ENCODE assay signal across 7 cellular contexts in the genomic region with DNA sequence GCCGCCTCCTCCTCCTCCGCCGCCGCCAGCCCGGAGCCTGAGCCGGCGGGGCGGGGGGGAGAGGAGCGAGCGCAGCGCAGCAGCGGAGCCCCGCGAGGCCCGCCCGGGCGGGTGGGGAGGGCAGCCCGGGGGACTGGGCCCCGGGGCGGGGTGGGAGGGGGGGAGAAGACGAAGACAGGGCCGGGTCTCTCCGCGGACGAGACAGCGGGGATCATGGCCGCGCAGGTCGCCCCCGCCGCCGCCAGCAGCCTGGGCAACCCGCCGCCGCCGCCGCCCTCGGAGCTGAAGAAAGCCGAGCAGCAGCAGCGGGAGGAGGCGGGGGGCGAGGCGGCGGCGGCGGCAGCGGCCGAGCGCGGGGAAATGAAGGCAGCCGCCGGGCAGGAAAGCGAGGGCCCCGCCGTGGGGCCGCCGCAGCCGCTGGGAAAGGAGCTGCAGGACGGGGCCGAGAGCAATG. TPM values are rescaled to one million over a fixed set of nuclear protein-coding genes. Genes with fewer than 3 reads are reported as not detected.
DNase-seq lines count a peak whose midpoint lies in the region; ATAC-seq and TF ChIP-seq lines count a peak whose summit lies in the region.

No MANE protein-coding gene starts in this region.

- H2AFZ ChIP-seq in H9 (ENCODE audit: low read length), result no peak overlapping the region

- H4K91ac ChIP-seq in H9 (ENCODE audit: insufficient read length, low read depth, low read length), result no peak overlapping the region

- peaks cover 0 to 7% (median 4%) of the 10 kb centered on the region in 3 experiments; a peak in 4 of 7 replicates for H3K36me3 Mint-ChIP-seq in H9 (ENCODE audit: insufficient read depth in 1 of 3, low read depth in 3 of 3)

- H4K8ac ChIP-seq in H9 (replicated peaks; ENCODE audit: insufficient read length, low read depth, low read length), result no peak overlapping the region

- H3K4me2 ChIP-seq in H9 (ENCODE audit: insufficient read depth, insufficient read length, low read length), result peak overlapping the region; percentile 11

- no CpG with 5 or more reads among the region's 60 CpGs for WGBS in H9 (ENCODE audit: extremely low coverage, insufficient read length, low lambda C conversion rate)

- H2BK120ac ChIP-seq in H9 (ENCODE audit: low read depth, low read length, poor library complexity, severe bottlenecking), result no peak overlapping the region

- H3K4me1 ChIP-seq in H9 (ENCODE audit: insufficient read depth, low read length), result peaks cover 8% of the 10 kb centered on the region

- DNase-seq in H9, result no peak
- DNase-seq in T-helper 9 cell, result peak; percentile 27
- DNase-seq in foreskin fibroblast, result no peak
- peak; percentile 67 for DNase-seq in sciatic nerve (ENCODE audit: low spot score)
- no peak for DNase-seq in SKM-1 treated with dmso at 0.1 percent for 144 hours (lab: John Stamatoyannopoulos, UW; ENCODE audit: unreplicated experiment)

- no peak overlapping the region for H3K27ac ChIP-seq in H9 (ENCODE audit: insufficient read length, low read depth, low read length)

- H3K4me3 ChIP-seq in foreskin fibroblast (ENCODE audit: low read depth in 1 of 2, low read length in 2 of 2), result peak overlapping the region; percentile 72 to 76

- H3K79me2 ChIP-seq in H9 (ENCODE audit: insufficient read depth, low read length), result peaks cover 34% of the 10 kb centered on the region

- peaks cover 22% of the 10 kb centered on the region for H3K23me2 ChIP-seq in H9 (ENCODE audit: insufficient read length, low read depth, low read length, poor library complexity, severe bottlenecking)

- peaks cover 2% of the 10 kb centered on the region; the same call in 1 of the 2 replicates for H3K27me3 Mint-ChIP-seq in H9 (ENCODE audit: low read depth)

- H3K18ac ChIP-seq in H9 (ENCODE audit: insufficient read length, low read depth, low read length), result no peak overlapping the region

- peak overlapping the region; percentile 54 to 72; a peak in 3 of 5 replicates for H3K4me3 Mint-ChIP-seq in H9

- intact Hi-C loops in sciatic nerve (cut with DNase I), result no loop called here

- no peaks in the 10 kb centered on the region for H3K9me3 Mint-ChIP-seq in H9

- no peak overlapping the region for H3K23ac ChIP-seq in H9 (ENCODE audit: insufficient read length, low read depth, low read length)

- ATAC-seq in sciatic nerve (no peak), GM18498 (IDR thresholded peaks at IDR 0.05; ENCODE audit: unreplicated experiment) (no peak), HG03457 (IDR thresholded peaks at IDR 0.05; ENCODE audit: unreplicated experiment) (no peak)

- TF ChIP-seq CTCF in H9 (conservative IDR thresholded peaks at IDR 0.05) (no peak), foreskin fibroblast (IDR thresholded peaks at IDR 0.05; ENCODE audit: low read depth, low read length) (no peak)

- no peak overlapping the region for H2BK15ac ChIP-seq in H9 (ENCODE audit: low read depth, low read length)

- peak overlapping the region; percentile 91 for H3K14ac ChIP-seq in H9 (ENCODE audit: insufficient read depth, low read length)

- no peak overlapping the region for H2BK5ac ChIP-seq in H9 (ENCODE audit: insufficient read length, low read length)

- no peaks in the 10 kb centered on the region for H3K9me3 ChIP-seq in H9 (ENCODE audit: control insufficient read depth, low read depth, low read length)

- H3K27me3 ChIP-seq in H9 (ENCODE audit: insufficient read depth, low read length), result no peaks in the 10 kb centered on the region

- no peak overlapping the region for H2BK20ac ChIP-seq in H9 (ENCODE audit: low read depth, low read length, poor library complexity, severe bottlenecking)

- H4K5ac ChIP-seq in H9 (ENCODE audit: insufficient read length, low read depth, low read length), result no peak overlapping the region

- H3K4ac ChIP-seq in H9 (ENCODE audit: low read depth, low read length), result no peak overlapping the region

- no peaks in the 10 kb centered on the region for H3K79me1 ChIP-seq in H9 (ENCODE audit: insufficient read depth, low read depth, low read length, poor library complexity, severe bottlenecking)

- H3T11ph ChIP-seq in H9 (ENCODE audit: low read length), result no peak overlapping the region

- no peak overlapping the region for H2AK5ac ChIP-seq in H9 (ENCODE audit: insufficient read length, low read length)

- peak overlapping the region; percentile 83 for H3K9ac ChIP-seq in H9 (ENCODE audit: extremely low read depth, insufficient read length, low read length)

- H4K20me1 ChIP-seq in H9 (ENCODE audit: control insufficient read depth, insufficient read depth, insufficient read length), result no peaks in the 10 kb centered on the region

- peaks cover 19 to 21% of the 10 kb centered on the region in 2 experiments for H3K4me1 Mint-ChIP-seq in H9

- no peak overlapping the region for H2BK12ac ChIP-seq in H9 (ENCODE audit: insufficient read length, low read depth, low read length)

- H3K27ac Mint-ChIP-seq in H9, result no peak overlapping the region

- no peak overlapping the region for H3K56ac ChIP-seq in H9 (ENCODE audit: insufficient read length, low read depth, low read length)

RNA-seq across cellular contexts. Expression of gene ARID1A, which starts 0.4 kb away (rescaled TPM):
- total RNA-seq in H9 (2021) (133 and 147 TPM in 2 replicates), sciatic nerve (83.8 TPM)

Comparison
In these comparisons a context has a peak if more than half of its experiments do, and no peak if none do; other contexts are left out.
1. DNase-seq: peak in T-helper 9 cell (single experiment) and sciatic nerve (single experiment); none in H9 (single experiment), foreskin fibroblast (0 of 2) and SKM-1 treated with dmso at 0.1 percent for 144 hours (single experiment).